Comparison of ENCODE assay signal across 1 cellular context in the genomic region with DNA sequence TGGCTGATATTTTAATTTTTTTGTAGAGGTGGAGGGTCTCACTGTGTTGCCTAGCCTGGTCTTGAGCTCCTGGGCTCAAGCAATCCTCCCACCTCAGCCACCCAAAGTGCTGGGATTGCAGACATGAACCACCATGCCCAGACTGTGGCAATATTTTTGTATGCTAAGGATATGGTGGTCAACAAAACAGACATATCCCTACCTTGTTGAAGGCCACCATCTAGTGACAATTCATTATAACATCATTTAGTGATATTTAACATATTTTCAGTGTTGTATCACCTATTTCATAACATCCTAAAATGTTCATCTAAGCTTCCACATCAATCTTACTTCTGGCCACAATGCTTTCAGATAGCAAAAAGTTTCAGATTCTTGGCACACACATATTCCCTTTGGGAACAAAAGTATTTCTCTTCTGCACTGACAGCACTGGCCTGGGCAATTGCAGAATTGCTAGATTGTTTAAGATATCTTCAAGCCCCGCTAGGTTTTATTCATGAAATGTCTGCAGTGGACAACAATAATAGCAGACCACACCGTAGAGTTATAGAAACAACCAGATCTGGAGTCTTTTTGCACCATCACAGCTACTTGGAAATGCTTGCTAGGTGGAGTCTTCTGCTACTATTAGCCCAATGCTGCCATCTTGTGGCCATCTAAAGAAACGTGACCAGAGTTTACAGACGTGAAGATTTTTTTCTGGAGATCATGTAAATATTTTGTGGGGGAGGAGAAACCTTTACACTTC.
A peak's percentile ranks its signal among the peaks of the same experiment; 100 is the strongest.
TF ChIP-seq lines count a peak whose summit lies in the region.

No MANE protein-coding gene starts in this region.

TF ChIP-seq in GM12878, 131 proteins besides CTCF, POLR2A, EP300 and RAD21 (continued from another document):
- 0 out of 2 replicates have a peak, but pooled peaks have one; percentile 21 for TF ChIP-seq RUNX3 (IDR thresholded peaks at IDR 0.05; ENCODE audit: low read length)
- peak; percentile 84 for TF ChIP-seq SMC3 (IDR thresholded peaks at IDR 0.05; ENCODE audit: borderline replicate concordance, low read length)
- peak; percentile 73 to 74; a peak in 2 of 4 replicates for TF ChIP-seq BHLHE40 (IDR thresholded peaks at IDR 0.05; ENCODE audit: borderline replicate concordance in 1 of 2, low read depth in 2 of 2, low read length in 1 of 2)
- peak; percentile 44; the same call in 1 of the 3 replicates for TF ChIP-seq POU2F2 (IDR thresholded peaks at IDR 0.05; ENCODE audit: borderline replicate concordance, low read depth, low read length)
- TF ChIP-seq, protein P1, sequence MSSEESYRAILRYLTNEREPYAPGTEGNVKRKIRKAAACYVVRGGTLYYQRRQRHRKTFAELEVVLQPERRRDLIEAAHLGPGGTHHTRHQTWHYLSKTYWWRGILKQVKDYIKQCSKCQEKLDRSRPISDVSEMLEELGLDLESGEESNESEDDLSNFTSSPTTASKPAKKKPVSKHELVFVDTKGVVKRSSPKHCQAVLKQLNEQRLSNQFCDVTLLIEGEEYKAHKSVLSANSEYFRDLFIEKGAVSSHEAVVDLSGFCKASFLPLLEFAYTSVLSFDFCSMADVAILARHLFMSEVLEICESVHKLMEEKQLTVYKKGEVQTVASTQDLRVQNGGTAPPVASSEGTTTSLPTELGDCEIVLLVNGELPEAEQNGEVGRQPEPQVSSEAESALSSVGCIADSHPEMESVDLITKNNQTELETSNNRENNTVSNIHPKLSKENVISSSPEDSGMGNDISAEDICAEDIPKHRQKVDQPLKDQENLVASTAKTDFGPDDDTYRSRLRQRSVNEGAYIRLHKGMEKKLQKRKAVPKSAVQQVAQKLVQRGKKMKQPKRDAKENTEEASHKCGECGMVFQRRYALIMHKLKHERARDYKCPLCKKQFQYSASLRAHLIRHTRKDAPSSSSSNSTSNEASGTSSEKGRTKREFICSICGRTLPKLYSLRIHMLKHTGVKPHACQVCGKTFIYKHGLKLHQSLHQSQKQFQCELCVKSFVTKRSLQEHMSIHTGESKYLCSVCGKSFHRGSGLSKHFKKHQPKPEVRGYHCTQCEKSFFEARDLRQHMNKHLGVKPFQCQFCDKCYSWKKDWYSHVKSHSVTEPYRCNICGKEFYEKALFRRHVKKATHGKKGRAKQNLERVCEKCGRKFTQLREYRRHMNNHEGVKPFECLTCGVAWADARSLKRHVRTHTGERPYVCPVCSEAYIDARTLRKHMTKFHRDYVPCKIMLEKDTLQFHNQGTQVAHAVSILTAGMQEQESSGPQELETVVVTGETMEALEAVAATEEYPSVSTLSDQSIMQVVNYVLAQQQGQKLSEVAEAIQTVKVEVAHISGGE (CRISPR knock-in tag; IDR thresholded peaks at IDR 0.05), result no peak
- TF ChIP-seq SREBF1 (IDR thresholded peaks at IDR 0.05; ENCODE audit: low read length), result no peak
- TF ChIP-seq STAT3 (IDR thresholded peaks at IDR 0.05; ENCODE audit: low read depth, low read length), result no peak
- TF ChIP-seq FOXM1 (IDR thresholded peaks at IDR 0.05; ENCODE audit: low read depth, low read length), result peak; percentile 43; the same call in 1 of the 2 replicates
- TF ChIP-seq ZNF384 (IDR thresholded peaks at IDR 0.05; ENCODE audit: borderline replicate concordance, low read depth, low read length), result peak; percentile 66; the same call in 1 of the 2 replicates
- TF ChIP-seq, protein P2, sequence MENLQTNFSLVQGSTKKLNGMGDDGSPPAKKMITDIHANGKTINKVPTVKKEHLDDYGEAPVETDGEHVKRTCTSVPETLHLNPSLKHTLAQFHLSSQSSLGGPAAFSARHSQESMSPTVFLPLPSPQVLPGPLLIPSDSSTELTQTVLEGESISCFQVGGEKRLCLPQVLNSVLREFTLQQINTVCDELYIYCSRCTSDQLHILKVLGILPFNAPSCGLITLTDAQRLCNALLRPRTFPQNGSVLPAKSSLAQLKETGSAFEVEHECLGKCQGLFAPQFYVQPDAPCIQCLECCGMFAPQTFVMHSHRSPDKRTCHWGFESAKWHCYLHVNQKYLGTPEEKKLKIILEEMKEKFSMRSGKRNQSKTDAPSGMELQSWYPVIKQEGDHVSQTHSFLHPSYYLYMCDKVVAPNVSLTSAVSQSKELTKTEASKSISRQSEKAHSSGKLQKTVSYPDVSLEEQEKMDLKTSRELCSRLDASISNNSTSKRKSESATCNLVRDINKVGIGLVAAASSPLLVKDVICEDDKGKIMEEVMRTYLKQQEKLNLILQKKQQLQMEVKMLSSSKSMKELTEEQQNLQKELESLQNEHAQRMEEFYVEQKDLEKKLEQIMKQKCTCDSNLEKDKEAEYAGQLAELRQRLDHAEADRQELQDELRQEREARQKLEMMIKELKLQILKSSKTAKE (IDR thresholded peaks at IDR 0.05; ENCODE audit: low read depth, poor library complexity, severe bottlenecking), result peak; percentile 43
TF ChIP-seq in GM12878: peak in this region for 7.
